Comparison of ENCODE assay signal across 18 cellular contexts in genomic region chr10:35210961-35211360, GRCh38.
DNase-seq lines count a peak whose midpoint lies in the region; ATAC-seq, FAIRE-seq and TF ChIP-seq lines count a peak whose summit lies in the region.
"Had no signal": no experiment of that assay in that cellular context is flagged by ENCODE, and none has a peak within 500 bp of the region (broad histone marks: within the 10 kb centered on the region; RNA-seq: fewer than 3 reads in every experiment).

No MANE protein-coding gene starts in this region.

- H3K36me3 ChIP-seq in subcutaneous abdominal adipose tissue (ENCODE audit: control insufficient read depth in 5 of 5, insufficient read depth in 5 of 5, low read length in 5 of 5) (peaks cover 0 to 4% (median 0%) of the 10 kb centered on the region in 5 donors), pancreas (no peaks in the 10 kb centered on the region)
- H3K36me3 ChIP-seq: thyroid gland had no signal

- no peak for TF ChIP-seq CTCF in mesothelial cell of epicardium (IDR thresholded peaks at IDR 0.05; ENCODE audit: unreplicated experiment)
- TF ChIP-seq CTCF in pancreas (IDR thresholded peaks at IDR 0.05): no peak

- DNase-seq in activated T-cell treated with anti-CD3 and anti-CD28 coated beads, Interleukin-2, amount 50 U/mL, for 72 hours: no peak
- no peak for DNase-seq in activated T-cell treated with anti-CD3 and anti-CD28 coated beads, Interleukin-2, amount 50 U/mL, for 4 hours
- DNase-seq in caudate nucleus (lab: John Stamatoyannopoulos, UW): peak in 2 of 61 donors; percentile 17 to 18
- no peak for DNase-seq in mesothelial cell of epicardium (ENCODE audit: low spot score in 2 of 2, unreplicated experiment in 2 of 2)
- no peak for DNase-seq in HUDEP-2 (lab: John Stamatoyannopoulos, UW; ENCODE audit: unreplicated experiment in 76 of 76)
- DNase-seq in pancreas: no peak
- DNase-seq: activated CD4-positive, alpha-beta T cell treated with anti-CD3 and anti-CD28 coated beads, Interleukin-2, amount 10 ng/mL, durations not matched to agents 7 days and 5 days; aorta; CD8-positive, alpha-beta T cell; MM.1S; naive B cell; NCI-H1930; SHP77; T1000; thyroid gland had no signal

- no peak overlapping the region for H3K9ac ChIP-seq in subcutaneous abdominal adipose tissue (ENCODE audit: low read length in 5 of 5)

- ATAC-seq in activated T-cell treated with anti-CD3 and anti-CD28 coated beads, Interleukin-2, amount 50 U/mL, for 72 hours (replicated peaks in 1 of 2): no peak
- no peak for ATAC-seq in activated T-cell treated with anti-CD3 and anti-CD28 coated beads, Interleukin-2, amount 50 U/mL, for 4 hours
- ATAC-seq in GM21576 (IDR thresholded peaks at IDR 0.05; ENCODE audit: unreplicated experiment) (no peak), pancreas (no peak)
- ATAC-seq: A549; CD8-positive, alpha-beta T cell had no signal

- H3K27me3 Mint-ChIP-seq in activated T-cell treated with anti-CD3 and anti-CD28 coated beads, Interleukin-2, amount 50 U/mL, for 72 hours (ENCODE audit: low read depth): no peaks in the 10 kb centered on the region
- no peaks in the 10 kb centered on the region for H3K27me3 Mint-ChIP-seq in activated T-cell treated with anti-CD3 and anti-CD28 coated beads, Interleukin-2, amount 50 U/mL, for 4 hours (ENCODE audit: low read depth)
- no peaks in the 10 kb centered on the region for H3K27me3 Mint-ChIP-seq in mesothelial cell of epicardium (ENCODE audit: low read depth)
- H3K27me3 Mint-ChIP-seq: activated CD4-positive, alpha-beta T cell treated with anti-CD3 and anti-CD28 coated beads, Interleukin-2, amount 10 ng/mL, durations not matched to agents 7 days and 5 days; naive B cell had no signal

- H3K4me1 ChIP-seq in subcutaneous abdominal adipose tissue (ENCODE audit: control insufficient read depth in 5 of 5, insufficient read depth in 5 of 5, low read length in 5 of 5) (peaks cover 5 to 31% (median 24%) of the 10 kb centered on the region in 5 donors), pancreas (no peaks in the 10 kb centered on the region)
- H3K4me1 ChIP-seq: A549, thyroid gland had no signal

- 69 to 77% methylated on average over 6 of the region's 6 CpGs for WGBS in pancreas, 2 donors

- H3K9me3 Mint-ChIP-seq in activated T-cell treated with anti-CD3 and anti-CD28 coated beads, Interleukin-2, amount 50 U/mL, for 72 hours: no peaks in the 10 kb centered on the region
- no peaks in the 10 kb centered on the region for H3K9me3 Mint-ChIP-seq in activated T-cell treated with anti-CD3 and anti-CD28 coated beads, Interleukin-2, amount 50 U/mL, for 4 hours
- no peaks in the 10 kb centered on the region for H3K9me3 Mint-ChIP-seq in mesothelial cell of epicardium
- H3K9me3 Mint-ChIP-seq: activated CD4-positive, alpha-beta T cell treated with anti-CD3 and anti-CD28 coated beads, Interleukin-2, amount 10 ng/mL, durations not matched to agents 7 days and 5 days; CD8-positive, alpha-beta T cell; naive B cell had no signal

- no peak for FAIRE-seq in pancreas (lab: Jason Lieb, UNC)
- FAIRE-seq: A549 had no signal

- no peaks in the 10 kb centered on the region for H3K9me3 ChIP-seq in subcutaneous abdominal adipose tissue (ENCODE audit: control insufficient read depth in 5 of 5, low read length in 5 of 5)
- H3K9me3 ChIP-seq in pancreas: no peaks in the 10 kb centered on the region
- H3K9me3 ChIP-seq: A549, thyroid gland had no signal

- H3K4me3 ChIP-seq in subcutaneous abdominal adipose tissue (ENCODE audit: low read depth in 1 of 5, low read length in 5 of 5): peak overlapping the region in 3 of 5 donors; percentile 6 to 49 (median 11)
- no peak overlapping the region for H3K4me3 ChIP-seq in pancreas
- H3K4me3 ChIP-seq: A549, thyroid gland had no signal

- H3K27ac ChIP-seq in caudate nucleus (ENCODE audit: low read depth, low read length): peak overlapping the region; percentile 29
- no peak overlapping the region for H3K27ac ChIP-seq in subcutaneous abdominal adipose tissue (ENCODE audit: low read depth, low read length)
- peak overlapping the region in 1 of 4 donors; percentile 14 for H3K27ac ChIP-seq in pancreas
- H3K27ac ChIP-seq: A549, thyroid gland had no signal

- intact Hi-C loops in pancreas (cut with DNase I): loop anchor here in 1 of 3 donors (10.0 kb wide), 1 partner anchor 96 kb away; no protein-coding TSS in a partner anchor

- H3K36me3 Mint-ChIP-seq in activated T-cell treated with anti-CD3 and anti-CD28 coated beads, Interleukin-2, amount 50 U/mL, for 72 hours (ENCODE audit: insufficient read depth in 2 of 2): peaks cover 17 to 38% of the 10 kb centered on the region in 2 donors
- peaks cover 40% of the 10 kb centered on the region for H3K36me3 Mint-ChIP-seq in activated T-cell treated with anti-CD3 and anti-CD28 coated beads, Interleukin-2, amount 50 U/mL, for 4 hours (ENCODE audit: insufficient read depth)
- peaks cover 13% of the 10 kb centered on the region for H3K36me3 Mint-ChIP-seq in mesothelial cell of epicardium

- no peaks in the 10 kb centered on the region for H3K27me3 ChIP-seq in subcutaneous abdominal adipose tissue (ENCODE audit: control insufficient read depth in 5 of 5, insufficient read depth in 4 of 5, low read length in 5 of 5)
- H3K27me3 ChIP-seq in pancreas: no peaks in the 10 kb centered on the region
- H3K27me3 ChIP-seq: thyroid gland had no signal

- peaks cover 54% of the 10 kb centered on the region for H3K4me1 Mint-ChIP-seq in activated T-cell treated with anti-CD3 and anti-CD28 coated beads, Interleukin-2, amount 50 U/mL, for 72 hours (ENCODE audit: low read depth)
- H3K4me1 Mint-ChIP-seq in activated T-cell treated with anti-CD3 and anti-CD28 coated beads, Interleukin-2, amount 50 U/mL, for 4 hours (ENCODE audit: low read depth): peaks cover 21% of the 10 kb centered on the region
- H3K4me1 Mint-ChIP-seq in mesothelial cell of epicardium: peaks cover 20% of the 10 kb centered on the region
- H3K4me1 Mint-ChIP-seq: naive B cell had no signal

- no peak overlapping the region for H3K4me3 Mint-ChIP-seq in activated T-cell treated with anti-CD3 and anti-CD28 coated beads, Interleukin-2, amount 50 U/mL, for 72 hours
- H3K4me3 Mint-ChIP-seq in activated T-cell treated with anti-CD3 and anti-CD28 coated beads, Interleukin-2, amount 50 U/mL, for 4 hours: no peak overlapping the region
- no peak overlapping the region for H3K4me3 Mint-ChIP-seq in mesothelial cell of epicardium
- H3K4me3 Mint-ChIP-seq: activated CD4-positive, alpha-beta T cell treated with anti-CD3 and anti-CD28 coated beads, Interleukin-2, amount 10 ng/mL, durations not matched to agents 7 days and 5 days; CD8-positive, alpha-beta T cell; naive B cell had no signal

- peak overlapping the region; percentile 75 for H3K27ac Mint-ChIP-seq in activated T-cell treated with anti-CD3 and anti-CD28 coated beads, Interleukin-2, amount 50 U/mL, for 72 hours
- H3K27ac Mint-ChIP-seq in mesothelial cell of epicardium: peak overlapping the region; percentile 65
- H3K27ac Mint-ChIP-seq: activated CD4-positive, alpha-beta T cell treated with anti-CD3 and anti-CD28 coated beads, Interleukin-2, amount 10 ng/mL, durations not matched to agents 7 days and 5 days; CD8-positive, alpha-beta T cell had no signal

Comparison
In these comparisons a context has a peak if more than half of its experiments do, and no peak if none do; other contexts are left out.
1. H3K4me3 ChIP-seq: peak in subcutaneous abdominal adipose tissue (3 of 5); none in pancreas (0 of 4).